ENCODE assay signal across 1 cellular context in the genomic region with DNA sequence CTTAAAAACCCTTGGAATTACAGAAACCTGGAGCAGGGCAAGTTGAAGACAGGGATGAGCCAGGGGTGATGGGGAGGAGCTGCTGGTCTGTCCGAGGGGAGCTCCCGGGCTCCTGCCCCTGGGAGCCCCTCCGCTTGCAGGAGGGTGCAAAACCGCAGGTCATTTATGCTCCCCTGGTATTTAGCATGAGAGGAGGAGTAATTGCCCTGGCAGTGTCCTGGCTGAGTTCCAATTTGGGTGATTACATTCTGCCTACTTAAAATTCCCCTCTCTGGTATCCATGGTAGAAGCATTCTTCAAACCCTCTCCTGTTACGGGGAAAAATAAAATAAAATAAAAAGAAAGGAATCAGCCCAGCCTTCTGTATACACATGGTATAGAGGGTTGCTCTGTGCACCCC.
TF ChIP-seq lines count a peak whose summit lies in the region.

No MANE protein-coding gene starts in this region.

TF ChIP-seq in SK-N-SH, 30 proteins besides CTCF, POLR2A, EP300 and RAD21 (continued from another document):
- TF ChIP-seq, protein P1, sequence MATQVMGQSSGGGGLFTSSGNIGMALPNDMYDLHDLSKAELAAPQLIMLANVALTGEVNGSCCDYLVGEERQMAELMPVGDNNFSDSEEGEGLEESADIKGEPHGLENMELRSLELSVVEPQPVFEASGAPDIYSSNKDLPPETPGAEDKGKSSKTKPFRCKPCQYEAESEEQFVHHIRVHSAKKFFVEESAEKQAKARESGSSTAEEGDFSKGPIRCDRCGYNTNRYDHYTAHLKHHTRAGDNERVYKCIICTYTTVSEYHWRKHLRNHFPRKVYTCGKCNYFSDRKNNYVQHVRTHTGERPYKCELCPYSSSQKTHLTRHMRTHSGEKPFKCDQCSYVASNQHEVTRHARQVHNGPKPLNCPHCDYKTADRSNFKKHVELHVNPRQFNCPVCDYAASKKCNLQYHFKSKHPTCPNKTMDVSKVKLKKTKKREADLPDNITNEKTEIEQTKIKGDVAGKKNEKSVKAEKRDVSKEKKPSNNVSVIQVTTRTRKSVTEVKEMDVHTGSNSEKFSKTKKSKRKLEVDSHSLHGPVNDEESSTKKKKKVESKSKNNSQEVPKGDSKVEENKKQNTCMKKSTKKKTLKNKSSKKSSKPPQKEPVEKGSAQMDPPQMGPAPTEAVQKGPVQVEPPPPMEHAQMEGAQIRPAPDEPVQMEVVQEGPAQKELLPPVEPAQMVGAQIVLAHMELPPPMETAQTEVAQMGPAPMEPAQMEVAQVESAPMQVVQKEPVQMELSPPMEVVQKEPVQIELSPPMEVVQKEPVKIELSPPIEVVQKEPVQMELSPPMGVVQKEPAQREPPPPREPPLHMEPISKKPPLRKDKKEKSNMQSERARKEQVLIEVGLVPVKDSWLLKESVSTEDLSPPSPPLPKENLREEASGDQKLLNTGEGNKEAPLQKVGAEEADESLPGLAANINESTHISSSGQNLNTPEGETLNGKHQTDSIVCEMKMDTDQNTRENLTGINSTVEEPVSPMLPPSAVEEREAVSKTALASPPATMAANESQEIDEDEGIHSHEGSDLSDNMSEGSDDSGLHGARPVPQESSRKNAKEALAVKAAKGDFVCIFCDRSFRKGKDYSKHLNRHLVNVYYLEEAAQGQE (IDR thresholded peaks at IDR 0.05; ENCODE audit: low read depth, low read length), result no peak
- TF ChIP-seq TCF12 (IDR thresholded peaks at IDR 0.05), result no peak
- TF ChIP-seq RXRA (IDR thresholded peaks at IDR 0.05; ENCODE audit: borderline replicate concordance, low read depth), result no peak
TF ChIP-seq in SK-N-SH: peak in this region for 0.
